Comparison of ENCODE assay signal across 8 cellular contexts in genomic region chr14:75088566-75089373, GRCh38. TPM values are rescaled to one million over a fixed set of nuclear protein-coding genes. Genes with fewer than 3 reads are reported as not detected.
A peak's percentile ranks its signal among the peaks of the same experiment; 100 is the strongest.
DNase-seq lines count a peak whose midpoint lies in the region; ATAC-seq and TF ChIP-seq lines count a peak whose summit lies in the region.

No MANE protein-coding gene starts in this region.

- no peak overlapping the region for H3K27ac Mint-ChIP-seq in neural crest cell (ENCODE audit: unreplicated experiment)
- no peak overlapping the region for H3K27ac Mint-ChIP-seq in stimulated activated memory B cell treated with anti-CD40 and anti-IgM and Interleukin-4, amounts not matched to agents 10 μg/mL and 1 μg/mL and 100 μg/mL, for 72 hours

- peak; percentile 40 to 43 for DNase-seq in AML-193 (lab: John Stamatoyannopoulos, UW)
- peak; percentile 34 for DNase-seq in GM13977 (ENCODE audit: low spot score)
- peak; percentile 25 for DNase-seq in NCI-H2227 treated with DMSO at 0.1 percent for 48 hours (lab: John Stamatoyannopoulos, UW)
- DNase-seq in activated CD4-positive, alpha-beta T cell treated with anti-CD3 and anti-CD28 coated beads for 48 hours = peak; percentile 40
- DNase-seq in fibroblast of peridontal ligament (ENCODE audit: extremely low read depth) = peak; percentile 80
- peak; percentile 61 for DNase-seq in neural crest cell (ENCODE audit: low read depth, low spot score)
- no peak for DNase-seq in occipital lobe (lab: John Stamatoyannopoulos, UW)

- no peaks in the 10 kb centered on the region for H3K4me1 Mint-ChIP-seq in neural crest cell
- no peaks in the 10 kb centered on the region for H3K4me1 Mint-ChIP-seq in stimulated activated memory B cell treated with anti-CD40 and anti-IgM and Interleukin-4, amounts not matched to agents 10 μg/mL and 1 μg/mL and 100 μg/mL, for 72 hours

- no peaks in the 10 kb centered on the region for H3K27me3 Mint-ChIP-seq in neural crest cell (ENCODE audit: low read depth)
- no peaks in the 10 kb centered on the region for H3K27me3 Mint-ChIP-seq in stimulated activated memory B cell treated with anti-CD40 and anti-IgM and Interleukin-4, amounts not matched to agents 10 μg/mL and 1 μg/mL and 100 μg/mL, for 72 hours

- ATAC-seq in stimulated activated memory B cell treated with anti-CD40 and anti-IgM and Interleukin-4, amounts not matched to agents 10 μg/mL and 1 μg/mL and 100 μg/mL, for 72 hours = no peak

- H3K9me3 Mint-ChIP-seq in neural crest cell = no peaks in the 10 kb centered on the region
- no peaks in the 10 kb centered on the region for H3K9me3 Mint-ChIP-seq in stimulated activated memory B cell treated with anti-CD40 and anti-IgM and Interleukin-4, amounts not matched to agents 10 μg/mL and 1 μg/mL and 100 μg/mL, for 72 hours

- H3K4me3 Mint-ChIP-seq in neural crest cell = no peak overlapping the region
- H3K4me3 Mint-ChIP-seq in stimulated activated memory B cell treated with anti-CD40 and anti-IgM and Interleukin-4, amounts not matched to agents 10 μg/mL and 1 μg/mL and 100 μg/mL, for 72 hours = no peak overlapping the region

- TF ChIP-seq CTCF in GM13977 (IDR thresholded peaks at IDR 0.05; ENCODE audit: extremely low read depth, insufficient read depth, missing control alignments) (peak; percentile 68), neural crest cell (conservative IDR thresholded peaks at IDR 0.05) (peak; percentile 86)

- H3K36me3 Mint-ChIP-seq in neural crest cell (ENCODE audit: low read depth) = no peaks in the 10 kb centered on the region
- peaks cover 48% of the 10 kb centered on the region for H3K36me3 Mint-ChIP-seq in stimulated activated memory B cell treated with anti-CD40 and anti-IgM and Interleukin-4, amounts not matched to agents 10 μg/mL and 1 μg/mL and 100 μg/mL, for 72 hours

- in situ Hi-C loops in GM13977 (cut with MboI; ENCODE audit: low pct_unique_long_range_greater_than_20kb, low sequenced_read_pairs, unreplicated experiment) = loop anchor here (25.0 kb wide), 1 partner anchor 226 kb away; no protein-coding TSS in a partner anchor

RNA-seq across cellular contexts. Expression of gene ZC2HC1C, which starts 19.3 kb away (rescaled TPM):
- total RNA-seq in neural crest cell (1.3 and 1.9 TPM in 2 replicates), occipital lobe (2.8 TPM)

RNA-seq across cellular contexts. Expression of gene ACYP1, which starts 24.9 kb away (rescaled TPM):
- total RNA-seq in neural crest cell (35.9 and 37.1 TPM in 2 replicates), occipital lobe (16.2 TPM)

RNA-seq across cellular contexts. Expression of gene MLH3, which starts 37.5 kb away (rescaled TPM):
- total RNA-seq in neural crest cell (27.7 and 34.2 TPM in 2 replicates), occipital lobe (65.2 TPM)

RNA-seq across cellular contexts. Expression of gene NEK9, which starts 38.1 kb away (rescaled TPM):
- total RNA-seq in neural crest cell = 109 and 113 TPM in 2 replicates
- total RNA-seq in occipital lobe = 37.7 TPM
